In genomic region chr6:96907498-96907897, GRCh38 we compare ENCODE assay signal across 10 cellular contexts. TPM values are rescaled to one million over a fixed set of nuclear protein-coding genes. Genes with fewer than 3 reads are reported as not detected.
DNase-seq lines count a peak whose midpoint lies in the region; ATAC-seq and TF ChIP-seq lines count a peak whose summit lies in the region.
"Had no signal": no experiment of that assay in that cellular context is flagged by ENCODE, and none has a peak within 500 bp of the region (broad histone marks: within the 10 kb centered on the region; RNA-seq: fewer than 3 reads in every experiment).

No MANE protein-coding gene starts in this region.

- H3K79me2 ChIP-seq in SK-N-SH (ENCODE audit: insufficient read depth) = no peaks in the 10 kb centered on the region
- H3K79me2 ChIP-seq in OCI-LY3 (ENCODE audit: low read length) = no peaks in the 10 kb centered on the region

- TF ChIP-seq CTCF in SK-N-SH (IDR thresholded peaks at IDR 0.05) (no peak), OCI-LY3 (IDR thresholded peaks at IDR 0.05; ENCODE audit: low read depth, low read length) (no peak), vagina (IDR thresholded peaks at IDR 0.05) (no peak)

- H3K36me3 ChIP-seq in SK-N-SH (replicated peaks in 1 of 2; ENCODE audit: control insufficient read depth in 1 of 2, insufficient read depth in 2 of 2, low read length in 1 of 2) (no peaks in the 10 kb centered on the region), OCI-LY3 (replicated peaks; ENCODE audit: low read depth, low read length) (no peaks in the 10 kb centered on the region), vagina (no peaks in the 10 kb centered on the region)

- no peak for TF ChIP-seq POLR2A in vagina (IDR thresholded peaks at IDR 0.05)

- POLR2A ChIA-PET in SK-N-SH (lab: Yijun Ruan, JAX) = no interaction called here

- H4K20me1 ChIP-seq in SK-N-SH (ENCODE audit: insufficient read depth) (no peaks in the 10 kb centered on the region), OCI-LY3 (ENCODE audit: insufficient read depth, low read length) (no peaks in the 10 kb centered on the region)

- H2AFZ ChIP-seq in SK-N-SH (ENCODE audit: low read depth) (no peak overlapping the region), OCI-LY3 (ENCODE audit: low read depth, low read length) (no peak overlapping the region)

- 72% methylated on average over 2 of the region's 2 CpGs for WGBS in SK-N-SH (ENCODE audit: low lambda C conversion rate)

- H3K27ac ChIP-seq in SK-N-SH (ENCODE audit: low read depth in 2 of 2, low read length in 1 of 2) (no peak overlapping the region), OCI-LY3 (ENCODE audit: low read length) (no peak overlapping the region), vagina (no peak overlapping the region)
- H3K27ac ChIP-seq: A549 had no signal

- CTCF ChIA-PET in SK-N-SH (lab: Yijun Ruan, JAX) = interaction anchor here (0.8 to 6.4 kb wide), 5 partner anchors 9 to 281 kb away, joined by 3 to 34 read pairs (median 3); partner anchors contain the start of gene NDUFAF4

- no peaks in the 10 kb centered on the region for H3K9me2 ChIP-seq in SK-N-SH

- ATAC-seq in SK-N-SH treated with all-trans-retinoic acid at 6 μM for 48 hours (peak; percentile 56), HG02759 (IDR thresholded peaks at IDR 0.05; ENCODE audit: unreplicated experiment) (peak; percentile 92)
- ATAC-seq: A549, Panc1 had no signal

- H3K4me3 ChIP-seq in SK-N-SH (ENCODE audit: low read depth in 2 of 2, low read length in 1 of 2) (no peak overlapping the region), OCI-LY3 (ENCODE audit: low read length) (no peak overlapping the region), vagina (no peak overlapping the region)
- H3K4me3 ChIP-seq: A549 had no signal

- DNase-seq in SK-N-SH (no peak), NCI-H2196 (lab: John Stamatoyannopoulos, UW; ENCODE audit: unreplicated experiment) (no peak), putamen (ENCODE audit: low spot score) (no peak), vagina (ENCODE audit: extremely low spot score in 2 of 2) (no peak)
- peak; percentile 26 to 36 for DNase-seq in stimulated activated CD4-positive, alpha-beta T cell treated with anti-CD3 and anti-CD28 coated beads, Interleukin-2, amount 100 ng/mL, for 24 hours

- TF ChIP-seq RAD21 in SK-N-SH (IDR thresholded peaks at IDR 0.05; ENCODE audit: low read length) = no peak

- H3K9ac ChIP-seq in SK-N-SH (no peak overlapping the region), OCI-LY3 (ENCODE audit: low read length) (no peak overlapping the region)

- no peaks in the 10 kb centered on the region for H3K27me3 ChIP-seq in SK-N-SH (ENCODE audit: insufficient read depth)
- H3K27me3 ChIP-seq in OCI-LY3 (ENCODE audit: low read depth, low read length) = peaks cover 4% of the 10 kb centered on the region; the same call in 1 of the 2 replicates
- no peaks in the 10 kb centered on the region for H3K27me3 ChIP-seq in vagina

- H3K9me3 ChIP-seq in SK-N-SH (no peaks in the 10 kb centered on the region), OCI-LY3 (ENCODE audit: insufficient read depth, low read length) (no peaks in the 10 kb centered on the region), vagina (no peaks in the 10 kb centered on the region)
- H3K9me3 ChIP-seq: A549 had no signal

- H3K4me2 ChIP-seq in SK-N-SH (no peak overlapping the region), OCI-LY3 (ENCODE audit: low read length) (peak overlapping the region; percentile 22; the same call in 1 of the 2 replicates)
- H3K4me2 ChIP-seq: A549 had no signal

- no peaks in the 10 kb centered on the region for H3F3A ChIP-seq in SK-N-SH (replicated peaks; ENCODE audit: insufficient read depth)

- intact Hi-C loops in vagina (cut with DNase I) = loop anchor here (10.0 kb wide), 1 partner anchor 157 kb away; no protein-coding TSS in a partner anchor

- H3K4me1 ChIP-seq in SK-N-SH (ENCODE audit: control insufficient read depth in 1 of 2, insufficient read depth in 2 of 2, low read depth in 1 of 2, low read length in 1 of 2) (no peaks in the 10 kb centered on the region; a peak in 1 of 4 replicates), OCI-LY3 (ENCODE audit: low read length) (peaks cover 15% of the 10 kb centered on the region), vagina (no peaks in the 10 kb centered on the region)
- H3K4me1 ChIP-seq: A549 had no signal

- TF ChIP-seq EP300 in SK-N-SH (IDR thresholded peaks at IDR 0.05; ENCODE audit: borderline replicate concordance in 1 of 2, low read depth in 1 of 2, low read length in 1 of 2) = no peak

TF ChIP-seq in SK-N-SH treated with all-trans-retinoic acid at 6 μM for 48 hours, 23 proteins besides CTCF, POLR2A, EP300 and RAD21:
- TF ChIP-seq, protein P1, sequence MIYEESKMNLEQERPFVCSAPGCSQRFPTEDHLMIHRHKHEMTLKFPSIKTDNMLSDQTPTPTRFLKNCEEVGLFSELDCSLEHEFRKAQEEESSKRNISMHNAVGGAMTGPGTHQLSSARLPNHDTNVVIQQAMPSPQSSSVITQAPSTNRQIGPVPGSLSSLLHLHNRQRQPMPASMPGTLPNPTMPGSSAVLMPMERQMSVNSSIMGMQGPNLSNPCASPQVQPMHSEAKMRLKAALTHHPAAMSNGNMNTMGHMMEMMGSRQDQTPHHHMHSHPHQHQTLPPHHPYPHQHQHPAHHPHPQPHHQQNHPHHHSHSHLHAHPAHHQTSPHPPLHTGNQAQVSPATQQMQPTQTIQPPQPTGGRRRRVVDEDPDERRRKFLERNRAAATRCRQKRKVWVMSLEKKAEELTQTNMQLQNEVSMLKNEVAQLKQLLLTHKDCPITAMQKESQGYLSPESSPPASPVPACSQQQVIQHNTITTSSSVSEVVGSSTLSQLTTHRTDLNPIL (CRISPR knock-in tag; IDR thresholded peaks at IDR 0.05; ENCODE audit: low read depth) = no peak
- no peak for TF ChIP-seq ZNF70 (CRISPR knock-in tag; IDR thresholded peaks at IDR 0.05)

TF ChIP-seq in SK-N-SH, 30 proteins besides CTCF, POLR2A, EP300 and RAD21:
- TF ChIP-seq POLR2AphosphoS5 (IDR thresholded peaks at IDR 0.05; ENCODE audit: low read depth, low read length) = no peak
- no peak for TF ChIP-seq RXRA (IDR thresholded peaks at IDR 0.05; ENCODE audit: borderline replicate concordance, low read depth)
- no peak for TF ChIP-seq RFX5 (IDR thresholded peaks at IDR 0.05; ENCODE audit: low read length)
- TF ChIP-seq RCOR1 (IDR thresholded peaks at IDR 0.05; ENCODE audit: low read length) = no peak
- TF ChIP-seq NFIC (IDR thresholded peaks at IDR 0.05; ENCODE audit: borderline replicate concordance) = no peak

RNA-seq across cellular contexts. Expression of gene NDUFAF4, which starts 9.8 kb away (rescaled TPM):
- 15.9 and 16.7 TPM in 2 replicates for polyA plus RNA-seq in SK-N-SH (2012; rRNA removed)
- 26.2 and 36.8 TPM in 2 replicates for polyA plus RNA-seq in SK-N-SH (2012; cell fraction: cytosol; rRNA removed)
- 4.4 and 8.9 TPM in 2 replicates for polyA plus RNA-seq in SK-N-SH (2012; cell fraction: nucleus; rRNA removed)
- total RNA-seq in vagina = 14.2 TPM

RNA-seq across cellular contexts. Expression of gene KLHL32, which starts 17.0 kb away (rescaled TPM):
- 0.18 and 0.21 TPM in 2 replicates for polyA plus RNA-seq in SK-N-SH (2012; rRNA removed)
- polyA plus RNA-seq in SK-N-SH (2012; cell fraction: cytosol; rRNA removed) = 0.12 and 0.19 TPM in 2 replicates
- 0.15 and 0.18 TPM in 2 replicates for polyA plus RNA-seq in SK-N-SH (2012; cell fraction: nucleus; rRNA removed)
- total RNA-seq in vagina = 0.25 TPM

Comparison
In these comparisons a context has a peak if more than half of its experiments do, and no peak if none do; other contexts are left out.
1. DNase-seq: peak in stimulated activated CD4-positive, alpha-beta T cell treated with anti-CD3 and anti-CD28 coated beads, Interleukin-2, amount 100 ng/mL, for 24 hours (2 of 2); none in SK-N-SH (single experiment), NCI-H2196 (single experiment), putamen (single experiment) and vagina (0 of 2).